Comparison of ENCODE assay signal across 8 cellular contexts in genomic region chr18:62505669-62506494, GRCh38. TPM values are rescaled to one million over a fixed set of nuclear protein-coding genes. Genes with fewer than 3 reads are reported as not detected.
DNase-seq lines count a peak whose midpoint lies in the region; ATAC-seq and TF ChIP-seq lines count a peak whose summit lies in the region.

No MANE protein-coding gene starts in this region.

- H3K9me3 ChIP-seq in SU-DHL-6 (ENCODE audit: insufficient read depth, low read length): no peaks in the 10 kb centered on the region
- no peaks in the 10 kb centered on the region for H3K9me3 ChIP-seq in osteoblast (ENCODE audit: low read depth, low read length)

- H3K36me3 ChIP-seq in SU-DHL-6 (ENCODE audit: low read length) (no peaks in the 10 kb centered on the region), osteoblast (ENCODE audit: insufficient read depth, low read length) (no peaks in the 10 kb centered on the region)

- intact Hi-C loops in dorsolateral prefrontal cortex (cut with DNase I): no loop called here

- ATAC-seq in HG03108 (IDR thresholded peaks at IDR 0.05; ENCODE audit: unreplicated experiment): peak; percentile 80

- H3K9me2 ChIP-seq in SU-DHL-6 (replicated peaks; ENCODE audit: insufficient read depth, low read length): no peaks in the 10 kb centered on the region

- H3K27ac ChIP-seq in SU-DHL-6 (ENCODE audit: low read depth, low read length): no peak overlapping the region
- H3K27ac ChIP-seq in dorsolateral prefrontal cortex: peak overlapping the region in 26 of 59 donors; percentile 1 to 71 (median 36)
- H3K27ac ChIP-seq in osteoblast (ENCODE audit: low read depth, low read length): peak overlapping the region; percentile 46

- no peak overlapping the region for H3K9ac ChIP-seq in SU-DHL-6 (ENCODE audit: low read length)

- DNase-seq in activated CD4-positive, alpha-beta T cell treated with anti-CD3 and anti-CD28 coated beads for 1 hour: peak; percentile 29
- no peak for DNase-seq in activated CD4-positive, alpha-beta T cell treated with anti-CD3 and anti-CD28 coated beads, Interleukin-2, amount 50 U/mL, for 1 hour
- DNase-seq in dorsolateral prefrontal cortex (no peak), osteoblast (ENCODE audit: insufficient read length, low spot score, missing footprints) (peak; percentile 30), AG08396 (ENCODE audit: low spot score) (no peak), mesenteric fat pad (ENCODE audit: low spot score) (no peak)

- H3K4me1 ChIP-seq in osteoblast (ENCODE audit: insufficient read depth, low read length): peaks cover 7% of the 10 kb centered on the region

- H3K4me2 ChIP-seq in SU-DHL-6 (ENCODE audit: low read depth, low read length, poor library complexity, severe bottlenecking): peak overlapping the region; percentile 49
- peak overlapping the region; percentile 93 for H3K4me2 ChIP-seq in osteoblast (ENCODE audit: insufficient read depth, low read length)

- no peak for TF ChIP-seq CTCF in SU-DHL-6 (IDR thresholded peaks at IDR 0.05; ENCODE audit: insufficient read depth, low read length, poor library complexity, severe bottlenecking)
- TF ChIP-seq CTCF in dorsolateral prefrontal cortex (IDR thresholded peaks at IDR 0.05 in 54 of 56, conservative IDR thresholded peaks at IDR 0.05 in 2 of 56; ENCODE audit: low read depth in 1 of 56, partially characterized antibody in 56 of 56): no peak
- TF ChIP-seq CTCF in osteoblast (IDR thresholded peaks at IDR 0.05; ENCODE audit: extremely low read depth, low read depth, low read length): no peak

- H3K79me2 ChIP-seq in SU-DHL-6 (ENCODE audit: insufficient read depth, low read length) (no peaks in the 10 kb centered on the region), osteoblast (ENCODE audit: insufficient read depth, low read length) (no peaks in the 10 kb centered on the region)

- no peaks in the 10 kb centered on the region for H4K20me1 ChIP-seq in SU-DHL-6 (ENCODE audit: low read depth, low read length)
- no peaks in the 10 kb centered on the region for H4K20me1 ChIP-seq in osteoblast (ENCODE audit: insufficient read depth, low read length)

- H2AFZ ChIP-seq in SU-DHL-6 (ENCODE audit: low read depth, low read length, severe bottlenecking): peak overlapping the region; percentile 58
- peak overlapping the region; percentile 86 for H2AFZ ChIP-seq in osteoblast (ENCODE audit: low read length)

- no peaks in the 10 kb centered on the region for H3F3A ChIP-seq in SU-DHL-6 (ENCODE audit: insufficient read depth)

- H3K4me3 ChIP-seq in SU-DHL-6 (ENCODE audit: insufficient read depth, low read length, poor library complexity, severe bottlenecking) (no peak overlapping the region), dorsolateral prefrontal cortex (peak overlapping the region in 50 of 59 donors; percentile 1 to 54 (median 34)), osteoblast (ENCODE audit: insufficient read depth, low read length) (peak overlapping the region; percentile 72)

- H3K27me3 ChIP-seq in SU-DHL-6 (ENCODE audit: low read length) (no peaks in the 10 kb centered on the region), dorsolateral prefrontal cortex (no peaks in the 10 kb centered on the region), osteoblast (ENCODE audit: insufficient read depth, low read length) (no peaks in the 10 kb centered on the region)

RNA-seq across cellular contexts. Expression of gene ZCCHC2, which starts 16.9 kb away (rescaled TPM):
- 10 to 100 TPM; 26.3 to 65.9 (median 38.4) TPM for total RNA-seq in dorsolateral prefrontal cortex
- total RNA-seq in osteoblast: 7.4 and 10.1 TPM in 2 replicates
- 38.3 TPM for total RNA-seq in mesenteric fat pad

Comparison
In these comparisons a context has a peak if more than half of its experiments do, and no peak if none do; other contexts are left out.
1. DNase-seq: peak in activated CD4-positive, alpha-beta T cell treated with anti-CD3 and anti-CD28 coated beads for 1 hour (single experiment) and osteoblast (single experiment); none in activated CD4-positive, alpha-beta T cell treated with anti-CD3 and anti-CD28 coated beads, Interleukin-2, amount 50 U/mL, for 1 hour (single experiment), dorsolateral prefrontal cortex (0 of 10), AG08396 (single experiment) and mesenteric fat pad (single experiment).